29 cellular contexts compared by ENCODE assay signal in the genomic region with DNA sequence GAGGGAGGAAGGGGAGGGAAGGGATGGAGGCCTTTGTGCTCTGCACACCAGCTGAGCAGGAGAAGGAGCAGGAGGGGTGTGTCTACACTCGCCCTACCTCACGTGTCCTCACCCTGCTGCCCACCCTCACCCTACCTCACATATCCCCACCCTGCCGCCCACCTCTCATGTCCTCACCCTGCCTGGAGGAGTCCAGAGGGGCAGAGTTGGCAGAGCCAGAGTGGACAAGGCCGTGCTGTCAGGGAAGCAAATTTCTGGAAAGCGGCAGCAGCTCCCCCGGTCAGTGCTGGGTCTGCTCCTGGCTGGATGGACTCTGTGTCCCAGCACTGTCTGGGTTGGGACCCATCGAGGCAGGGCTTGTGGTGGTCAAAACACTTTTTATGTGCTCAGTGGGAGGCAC.
DNase-seq lines count a peak whose midpoint lies in the region; ATAC-seq, FAIRE-seq and TF ChIP-seq lines count a peak whose summit lies in the region.
"Had no signal": no experiment of that assay in that cellular context is flagged by ENCODE, and none has a peak within 500 bp of the region (broad histone marks: within the 10 kb centered on the region; RNA-seq: fewer than 3 reads in every experiment).

No MANE protein-coding gene starts in this region.

- H3K4me1 ChIP-seq in H1 (replicated peaks in 1 of 4; ENCODE audit: control insufficient read depth in 3 of 4, insufficient read depth in 4 of 4, low read length in 3 of 4) (no peaks in the 10 kb centered on the region; a peak in 1 of 7 replicates), lower lobe of right lung (no peaks in the 10 kb centered on the region), spleen (no peaks in the 10 kb centered on the region), esophagus muscularis mucosa (no peaks in the 10 kb centered on the region)
- H3K4me1 ChIP-seq: BE2C, BLaER1 had no signal

- TF ChIP-seq EP300 in H1 (IDR thresholded peaks at IDR 0.05; ENCODE audit: borderline replicate concordance in 1 of 2, low read depth in 2 of 2, low read length in 2 of 2) (no peak), esophagus muscularis mucosa (IDR thresholded peaks at IDR 0.05) (no peak)

- no peak overlapping the region for H2BK120ac ChIP-seq in H1 (replicated peaks; ENCODE audit: low read depth, low read length)

- H3K4ac ChIP-seq in H1 (replicated peaks; ENCODE audit: insufficient read length, low read depth, low read length): no peak overlapping the region

- H4K8ac ChIP-seq in H1 (ENCODE audit: extremely low read depth, insufficient read depth, low read length): no peak overlapping the region; the same call in 1 of the 2 replicates

- no peak overlapping the region for H3K27ac Mint-ChIP-seq in chondrocyte (ENCODE audit: unreplicated experiment)
- no peak overlapping the region for H3K27ac Mint-ChIP-seq in stimulated activated effector memory CD8-positive, alpha-beta T cell treated with anti-CD3 and anti-CD28 coated beads, Interleukin-12 subunit alpha, Interleukin-12 subunit beta, amount 100 ng/mL, for 72 hours
- H3K27ac Mint-ChIP-seq: CD4-positive, alpha-beta memory T cell; CD4-positive, CD25-positive, alpha-beta regulatory T cell; CD8-positive, alpha-beta memory T cell had no signal

- no peak overlapping the region for H2AFZ ChIP-seq in H1 (ENCODE audit: low read length)

- no peak overlapping the region for H2BK20ac ChIP-seq in H1 (ENCODE audit: low read length)

- no peak for TF ChIP-seq CTCF in chondrocyte (IDR thresholded peaks at IDR 0.05)
- TF ChIP-seq CTCF in H1 (IDR thresholded peaks at IDR 0.05; ENCODE audit: control extremely low read depth in 1 of 3, insufficient read depth in 1 of 3, low read depth in 1 of 3, low read length in 3 of 3): no peak
- no peak for TF ChIP-seq CTCF in lower lobe of right lung (IDR thresholded peaks at IDR 0.05)
- no peak for TF ChIP-seq CTCF in spleen (IDR thresholded peaks at IDR 0.05 in 8 of 11, conservative IDR thresholded peaks at IDR 0.05 in 3 of 11)
- no peak for TF ChIP-seq CTCF in esophagus muscularis mucosa (IDR thresholded peaks at IDR 0.05)

- 0 out of 2 replicates have a peak overlapping the region, but pooled peaks have one; percentile 50 for H2BK12ac ChIP-seq in H1 (ENCODE audit: low read depth, low read length)

- WGBS in H1 (ENCODE audit: extremely low coverage in 1 of 2, insufficient coverage in 1 of 2, insufficient read length in 1 of 2, insufficient replicate concordance in 2 of 2, low coverage in 1 of 2, low lambda C conversion rate in 2 of 2, missing lambda C conversion rate in 1 of 2), 2 experiments: 85% methylated on average over 5 of the region's 7 CpGs; no CpG with 5 or more reads in 1 of the 2 experiments
- WGBS in spleen, 5 donors: 71 to 94% (median 84%) methylated on average over 7 of the region's 7 CpGs
- 73% methylated on average over 3 of the region's 7 CpGs for WGBS in esophagus muscularis mucosa

- H3K4me2 ChIP-seq in H1 (ENCODE audit: insufficient read depth in 1 of 2, low read depth in 2 of 2, low read length in 2 of 2): no peak overlapping the region
- H3K4me2 ChIP-seq: BLaER1 had no signal

- H3K27ac ChIP-seq in H1 (ENCODE audit: low read depth, low read length) (no peak overlapping the region), lower lobe of right lung (no peak overlapping the region), spleen (no peak overlapping the region), esophagus muscularis mucosa (replicated peaks in 1 of 4) (no peak overlapping the region)
- H3K27ac ChIP-seq: BLaER1 had no signal

- intact Hi-C loops in lower lobe of right lung (cut with DNase I) (no loop called here), spleen (cut with DNase I; ENCODE audit: low total_unique reads) (no loop called here), esophagus muscularis mucosa (cut with DNase I) (no loop called here)

- no peak overlapping the region for H3K56ac ChIP-seq in H1 (replicated peaks; ENCODE audit: insufficient read length, low read depth, low read length)

- peaks cover 39% of the 10 kb centered on the region for H3K27me3 Mint-ChIP-seq in chondrocyte (ENCODE audit: low read depth)
- H3K27me3 Mint-ChIP-seq: CD4-positive, CD25-positive, alpha-beta regulatory T cell had no signal

- H2BK5ac ChIP-seq in H1 (ENCODE audit: low read depth, low read length): no peak overlapping the region

- no peaks in the 10 kb centered on the region for H3K79me1 ChIP-seq in H1 (ENCODE audit: low read depth, low read length)

- H3K23me2 ChIP-seq in H1 (ENCODE audit: low read depth, low read length): no peaks in the 10 kb centered on the region

- no peak overlapping the region for H2AK5ac ChIP-seq in H1 (ENCODE audit: low read depth, low read length)

- no peaks in the 10 kb centered on the region for H3K9me3 Mint-ChIP-seq in chondrocyte (ENCODE audit: low read depth)
- no peaks in the 10 kb centered on the region for H3K9me3 Mint-ChIP-seq in stimulated activated effector memory CD8-positive, alpha-beta T cell treated with anti-CD3 and anti-CD28 coated beads, Interleukin-12 subunit alpha, Interleukin-12 subunit beta, amount 100 ng/mL, for 72 hours
- H3K9me3 Mint-ChIP-seq: CD14-positive monocyte; CD4-positive, CD25-positive, alpha-beta regulatory T cell had no signal

- H3K36me3 ChIP-seq in H1 (ENCODE audit: control insufficient read depth in 2 of 4, insufficient read depth in 4 of 4, low read length in 3 of 4) (no peaks in the 10 kb centered on the region), lower lobe of right lung (no peaks in the 10 kb centered on the region), spleen (no peaks in the 10 kb centered on the region), esophagus muscularis mucosa (no peaks in the 10 kb centered on the region)
- H3K36me3 ChIP-seq: BE2C, BLaER1 had no signal

- no peak for TF ChIP-seq RAD21 in H1 (IDR thresholded peaks at IDR 0.05 in 1 of 2, conservative IDR thresholded peaks at IDR 0.05 in 1 of 2; ENCODE audit: low read depth in 2 of 2, low read length in 2 of 2)

- no peak for ATAC-seq in lower lobe of right lung
- peak; percentile 14 for ATAC-seq in stimulated activated effector memory CD8-positive, alpha-beta T cell treated with anti-CD3 and anti-CD28 coated beads, Interleukin-12 subunit alpha, Interleukin-12 subunit beta, amount 100 ng/mL, for 72 hours
- no peak for ATAC-seq in HG02798 (IDR thresholded peaks at IDR 0.05; ENCODE audit: poor library complexity, unreplicated experiment)
- no peak for ATAC-seq in HG02973 (IDR thresholded peaks at IDR 0.05; ENCODE audit: unreplicated experiment)
- ATAC-seq: GM12878 had no signal

- H3K9me3 ChIP-seq in H1 (ENCODE audit: insufficient read depth in 2 of 2, low read depth in 1 of 2, low read length in 1 of 2) (no peaks in the 10 kb centered on the region), lower lobe of right lung (no peaks in the 10 kb centered on the region), spleen (no peaks in the 10 kb centered on the region), esophagus muscularis mucosa (no peaks in the 10 kb centered on the region)
- H3K9me3 ChIP-seq: BE2C, BLaER1 had no signal

- no peaks in the 10 kb centered on the region for H4K20me1 ChIP-seq in H1 (replicated peaks in 1 of 2; ENCODE audit: control insufficient read depth in 1 of 2, insufficient read depth in 2 of 2, low read length in 2 of 2)
- H4K20me1 ChIP-seq: BLaER1 had no signal

- no peak overlapping the region for H3K23ac ChIP-seq in H1 (ENCODE audit: insufficient read length)

- no peak overlapping the region for H4K91ac ChIP-seq in H1 (replicated peaks; ENCODE audit: insufficient read length, low read length)

- no peaks in the 10 kb centered on the region for H3K79me2 ChIP-seq in H1 (ENCODE audit: control insufficient read depth in 1 of 2, insufficient read depth in 2 of 2, low read length in 2 of 2)

- no peak overlapping the region for H2BK15ac ChIP-seq in H1 (ENCODE audit: low read length)

- H3K27me3 ChIP-seq in H1 (replicated peaks in 1 of 4; ENCODE audit: control insufficient read depth in 3 of 4, extremely low read depth in 1 of 4, insufficient read depth in 3 of 4, low read length in 3 of 4): 0 out of 7 replicates have a peak, but pooled peaks cover 0 to 4% (median 0%) of the 10 kb centered on the region in 4 experiments
- H3K27me3 ChIP-seq in lower lobe of right lung (ENCODE audit: low read depth): peaks cover 5% of the 10 kb centered on the region
- H3K27me3 ChIP-seq in spleen (replicated peaks in 1 of 7): peaks cover 0 to 71% (median 0%) of the 10 kb centered on the region in 7 donors
- peaks cover 0 to 80% (median 0%) of the 10 kb centered on the region in 4 donors for H3K27me3 ChIP-seq in esophagus muscularis mucosa
- H3K27me3 ChIP-seq: BE2C had no signal

- H3K14ac ChIP-seq in H1 (ENCODE audit: insufficient read length): no peak overlapping the region

- TF ChIP-seq POLR2A in H1 (IDR thresholded peaks at IDR 0.05; ENCODE audit: control extremely low read depth in 1 of 2, low read depth in 2 of 2, low read length in 2 of 2) (no peak), spleen (IDR thresholded peaks at IDR 0.05) (no peak), esophagus muscularis mucosa (IDR thresholded peaks at IDR 0.05; ENCODE audit: low read depth) (no peak)

- POLR2A ChIA-PET in H1 (lab: Charles Lee; ENCODE audit: partially characterized antibody): no interaction called here

- no peak for FAIRE-seq in H1 (lab: Jason Lieb, UNC)
- FAIRE-seq: A204.1, GM12878, GM12892, GM18507 had no signal

- H3K4me3 ChIP-seq in H1 (ENCODE audit: extremely low read depth in 1 of 4, insufficient read depth in 2 of 4, low read depth in 3 of 4, low read length in 4 of 4) (no peak overlapping the region), lower lobe of right lung (no peak overlapping the region), spleen (no peak overlapping the region), esophagus muscularis mucosa (no peak overlapping the region)
- H3K4me3 ChIP-seq: BLaER1, GM12878 had no signal

- DNase-seq in chondrocyte (ENCODE audit: low spot score): peak; percentile 59
- no peak for DNase-seq in H1 (ENCODE audit: low read depth in 1 of 2, low spot score in 2 of 2)
- DNase-seq in lower lobe of right lung: peak; percentile 30
- DNase-seq in stimulated activated effector memory CD8-positive, alpha-beta T cell treated with anti-CD3 and anti-CD28 coated beads, Interleukin-12 subunit alpha, Interleukin-12 subunit beta, amount 100 ng/mL, for 72 hours (ENCODE audit: low spot score in 2 of 2): no peak
- no peak for DNase-seq in spleen
- DNase-seq in esophagus muscularis mucosa (ENCODE audit: extremely low spot score): no peak
- DNase-seq: 8988T; ACHN; BE2C; C1 segment of cervical spinal cord; CD4-positive, alpha-beta memory T cell; CD4-positive, CD25-positive, alpha-beta regulatory T cell; COR-L47; DMS 273 treated with DMSO at 0.1 percent for 48 hours; DMS153; DMS53; DMS79; DND-41; EL; GDM1 had no signal

- H3K18ac ChIP-seq in H1 (ENCODE audit: extremely low read depth, low read length): no peak overlapping the region

- no peak overlapping the region for H3K4me3 Mint-ChIP-seq in chondrocyte (ENCODE audit: unreplicated experiment)
- no peak overlapping the region for H3K4me3 Mint-ChIP-seq in stimulated activated effector memory CD8-positive, alpha-beta T cell treated with anti-CD3 and anti-CD28 coated beads, Interleukin-12 subunit alpha, Interleukin-12 subunit beta, amount 100 ng/mL, for 72 hours
- H3K4me3 Mint-ChIP-seq: CD14-positive monocyte; CD4-positive, alpha-beta memory T cell; CD4-positive, CD25-positive, alpha-beta regulatory T cell; CD8-positive, alpha-beta memory T cell had no signal

- CTCF ChIA-PET in H1 (lab: Charles Lee; ENCODE audit: partially characterized antibody): interaction anchor here (2.1 kb wide), 2 partner anchors 10 to 85 kb away, joined by 6 to 8 read pairs; no protein-coding TSS in a partner anchor

- H3K9ac ChIP-seq in H1 (replicated peaks in 1 of 4; ENCODE audit: extremely low read depth in 1 of 4, low read depth in 3 of 4, low read length in 3 of 4): no peak overlapping the region
- H3K9ac ChIP-seq: BLaER1 had no signal

- H3K4me1 Mint-ChIP-seq in chondrocyte (ENCODE audit: low read depth): no peaks in the 10 kb centered on the region
- H3K4me1 Mint-ChIP-seq in stimulated activated effector memory CD8-positive, alpha-beta T cell treated with anti-CD3 and anti-CD28 coated beads, Interleukin-12 subunit alpha, Interleukin-12 subunit beta, amount 100 ng/mL, for 72 hours: peaks cover 5% of the 10 kb centered on the region
- H3K4me1 Mint-ChIP-seq: CD14-positive monocyte; CD4-positive, alpha-beta memory T cell; CD4-positive, CD25-positive, alpha-beta regulatory T cell; CD8-positive, alpha-beta memory T cell had no signal

- H3K36me3 Mint-ChIP-seq in chondrocyte (ENCODE audit: low read depth): no peaks in the 10 kb centered on the region
- no peaks in the 10 kb centered on the region for H3K36me3 Mint-ChIP-seq in stimulated activated effector memory CD8-positive, alpha-beta T cell treated with anti-CD3 and anti-CD28 coated beads, Interleukin-12 subunit alpha, Interleukin-12 subunit beta, amount 100 ng/mL, for 72 hours
- H3K36me3 Mint-ChIP-seq: CD14-positive monocyte; CD4-positive, alpha-beta memory T cell; CD4-positive, CD25-positive, alpha-beta regulatory T cell; CD8-positive, alpha-beta memory T cell had no signal

- H4K5ac ChIP-seq in H1 (ENCODE audit: insufficient read length, low read depth, low read length): no peak overlapping the region

Comparison
In these comparisons a context has a peak if more than half of its experiments do, and no peak if none do; other contexts are left out.
1. DNase-seq: peak in chondrocyte (single experiment) and lower lobe of right lung (single experiment); none in H1 (0 of 2), stimulated activated effector memory CD8-positive, alpha-beta T cell treated with anti-CD3 and anti-CD28 coated beads, Interleukin-12 subunit alpha, Interleukin-12 subunit beta, amount 100 ng/mL, for 72 hours (0 of 2), spleen (single experiment) and esophagus muscularis mucosa (single experiment).